18 cellular contexts compared by ENCODE assay signal in genomic region chr7:68314208-68314607, GRCh38.
DNase-seq lines count a peak whose midpoint lies in the region; ATAC-seq, FAIRE-seq and TF ChIP-seq lines count a peak whose summit lies in the region.
"Had no signal": no experiment of that assay in that cellular context is flagged by ENCODE, and none has a peak within 500 bp of the region (broad histone marks: within the 10 kb centered on the region; RNA-seq: fewer than 3 reads in every experiment).

No MANE protein-coding gene starts in this region.

- H3K9me3 ChIP-seq in A549 (no peaks in the 10 kb centered on the region), H1 (ENCODE audit: insufficient read depth in 2 of 2, low read depth in 1 of 2, low read length in 1 of 2) (peaks cover 3 to 8% of the 10 kb centered on the region in 2 experiments; a peak in 2 of 4 replicates), pancreas (no peaks in the 10 kb centered on the region)

- H3K4me1 ChIP-seq in A549 = peaks cover 18% of the 10 kb centered on the region; the same call in 2 of the 3 replicates
- H3K4me1 ChIP-seq in H1 (replicated peaks in 1 of 4; ENCODE audit: control insufficient read depth in 3 of 4, insufficient read depth in 4 of 4, low read length in 3 of 4) = no peaks in the 10 kb centered on the region
- H3K4me1 ChIP-seq in pancreas = no peaks in the 10 kb centered on the region

- H4K91ac ChIP-seq in H1 (replicated peaks; ENCODE audit: insufficient read length, low read length) = no peak overlapping the region

- H4K5ac ChIP-seq in H1 (ENCODE audit: insufficient read length, low read depth, low read length) = no peak overlapping the region

- H3K14ac ChIP-seq in H1 (ENCODE audit: insufficient read length) = no peak overlapping the region

- TF ChIP-seq RAD21 in A549 (conservative IDR thresholded peaks at IDR 0.05 in 1 of 2, IDR thresholded peaks at IDR 0.05 in 1 of 2) (no peak), H1 (IDR thresholded peaks at IDR 0.05 in 1 of 2, conservative IDR thresholded peaks at IDR 0.05 in 1 of 2; ENCODE audit: low read depth in 2 of 2, low read length in 2 of 2) (no peak)

- no peaks in the 10 kb centered on the region for H3K79me1 ChIP-seq in H1 (ENCODE audit: low read depth, low read length)

- H2BK15ac ChIP-seq in H1 (ENCODE audit: low read length) = no peak overlapping the region

- intact Hi-C loops in pancreas (cut with DNase I) = no loop called here

- DNase-seq in A549 (ENCODE audit: low read depth in 1 of 2, low spot score in 1 of 2) (no peak), COLO668 (lab: John Stamatoyannopoulos, UW; ENCODE audit: unreplicated experiment) (peak; percentile 48), NCI-H2196 (lab: John Stamatoyannopoulos, UW; ENCODE audit: unreplicated experiment) (peak; percentile 49), H1 (ENCODE audit: low read depth in 1 of 2, low spot score in 2 of 2) (no peak), pancreas (no peak), NCI-H2107 (lab: John Stamatoyannopoulos, UW) (no peak)
- no peak for DNase-seq in activated CD8-positive, alpha-beta memory T cell treated with anti-CD3 and anti-CD28 coated beads, Interleukin-2, amount 50 U/mL, for 48 hours
- DNase-seq in stimulated activated CD4-positive, alpha-beta T cell treated with anti-CD3 and anti-CD28 coated beads, Interleukin-2, amount 100 ng/mL, for 24 hours = no peak
- DNase-seq: Calu3; CD8-positive, alpha-beta memory T cell; DMS 273 treated with DMSO at 0.1 percent for 48 hours; DMS79 treated with DMSO at 0.1 percent for 48 hours; EL had no signal

- no peak for FAIRE-seq in A549 (lab: Jason Lieb, UNC)
- FAIRE-seq in H1 (lab: Jason Lieb, UNC) = no peak
- FAIRE-seq in pancreas (lab: Jason Lieb, UNC) = no peak
- FAIRE-seq: G401.6, GM12892, GM19239 had no signal

- H3K4me3 ChIP-seq in A549 = no peak overlapping the region
- no peak overlapping the region for H3K4me3 ChIP-seq in H1 (ENCODE audit: extremely low read depth in 1 of 4, insufficient read depth in 2 of 4, low read depth in 3 of 4, low read length in 4 of 4)
- no peak overlapping the region for H3K4me3 ChIP-seq in pancreas

- no peak for TF ChIP-seq CTCF in A549 (IDR thresholded peaks at IDR 0.05)
- no peak for TF ChIP-seq CTCF in H1 (IDR thresholded peaks at IDR 0.05; ENCODE audit: control extremely low read depth in 1 of 3, insufficient read depth in 1 of 3, low read depth in 1 of 3, low read length in 3 of 3)
- TF ChIP-seq CTCF in pancreas (IDR thresholded peaks at IDR 0.05) = no peak

- no peak overlapping the region for H3K18ac ChIP-seq in H1 (ENCODE audit: extremely low read depth, low read length)

- 39% methylated on average over 8 of the region's 8 CpGs for WGBS in A549 (ENCODE audit: missing lambda C conversion rate)
- 83% methylated on average over 8 of the region's 8 CpGs; no CpG with 5 or more reads in 1 of the 2 experiments for WGBS in H1 (ENCODE audit: extremely low coverage in 1 of 2, insufficient coverage in 1 of 2, insufficient read length in 1 of 2, insufficient replicate concordance in 2 of 2, low coverage in 1 of 2, low lambda C conversion rate in 2 of 2, missing lambda C conversion rate in 1 of 2), 2 experiments
- 38 to 53% methylated on average over 8 of the region's 8 CpGs for WGBS in pancreas, 2 donors

- no peak overlapping the region for H2BK20ac ChIP-seq in H1 (ENCODE audit: low read length)

- no peaks in the 10 kb centered on the region for H3K36me3 ChIP-seq in H1 (ENCODE audit: control insufficient read depth in 2 of 4, insufficient read depth in 4 of 4, low read length in 3 of 4)
- no peaks in the 10 kb centered on the region for H3K36me3 ChIP-seq in pancreas

- peak overlapping the region in 1 of 2 experiments; percentile 38; a peak in 3 of 6 replicates for H3K27ac ChIP-seq in A549
- H3K27ac ChIP-seq in H1 (ENCODE audit: low read depth, low read length) = no peak overlapping the region
- no peak overlapping the region for H3K27ac ChIP-seq in pancreas
- H3K27ac ChIP-seq: HL-60 had no signal

- no peak overlapping the region for H4K8ac ChIP-seq in H1 (ENCODE audit: extremely low read depth, insufficient read depth, low read length)

- no peaks in the 10 kb centered on the region for H3K79me2 ChIP-seq in H1 (ENCODE audit: control insufficient read depth in 1 of 2, insufficient read depth in 2 of 2, low read length in 2 of 2)

- H2AK5ac ChIP-seq in H1 (ENCODE audit: low read depth, low read length) = no peak overlapping the region

- H3K9ac ChIP-seq in H1 (replicated peaks in 1 of 4; ENCODE audit: extremely low read depth in 1 of 4, low read depth in 3 of 4, low read length in 3 of 4) = no peak overlapping the region

- no peak overlapping the region for H3K23ac ChIP-seq in H1 (ENCODE audit: insufficient read length)

- H2BK120ac ChIP-seq in H1 (replicated peaks; ENCODE audit: low read depth, low read length) = no peak overlapping the region

- CTCF ChIA-PET in A549 (lab: Yijun Ruan, JAX) = interaction anchor here (0.8 kb wide), 1 partner anchor 9 kb away, joined by 3 read pairs; no protein-coding TSS in a partner anchor
- CTCF ChIA-PET in H1 (lab: Charles Lee; ENCODE audit: partially characterized antibody) = interaction anchor here (0.6 kb wide), 1 partner anchor 20 kb away, joined by 5 read pairs; no protein-coding TSS in a partner anchor

- H3K4ac ChIP-seq in H1 (replicated peaks; ENCODE audit: insufficient read length, low read depth, low read length) = no peak overlapping the region

- H3K23me2 ChIP-seq in H1 (ENCODE audit: low read depth, low read length) = no peaks in the 10 kb centered on the region

- H3K27me3 ChIP-seq in H1 (replicated peaks in 1 of 4; ENCODE audit: control insufficient read depth in 3 of 4, extremely low read depth in 1 of 4, insufficient read depth in 3 of 4, low read length in 3 of 4) (no peaks in the 10 kb centered on the region), pancreas (no peaks in the 10 kb centered on the region)

- H3K56ac ChIP-seq in H1 (replicated peaks; ENCODE audit: insufficient read length, low read depth, low read length) = no peak overlapping the region

- POLR2A ChIA-PET in A549 (lab: Yijun Ruan, JAX) (no interaction called here), H1 (lab: Charles Lee; ENCODE audit: partially characterized antibody) (no interaction called here)

- no peak overlapping the region; the same call in 1 of the 2 replicates for H2BK12ac ChIP-seq in H1 (ENCODE audit: low read depth, low read length)

- TF ChIP-seq EP300 in A549 (IDR thresholded peaks at IDR 0.05) (no peak), H1 (IDR thresholded peaks at IDR 0.05; ENCODE audit: borderline replicate concordance in 1 of 2, low read depth in 2 of 2, low read length in 2 of 2) (no peak)

- H3K4me2 ChIP-seq in A549 (peak overlapping the region; percentile 38; the same call in 2 of the 3 replicates), H1 (ENCODE audit: insufficient read depth in 1 of 2, low read depth in 2 of 2, low read length in 2 of 2) (no peak overlapping the region)

- H2AFZ ChIP-seq in H1 (ENCODE audit: low read length) = no peak overlapping the region

- no peaks in the 10 kb centered on the region for H4K20me1 ChIP-seq in H1 (replicated peaks in 1 of 2; ENCODE audit: control insufficient read depth in 1 of 2, insufficient read depth in 2 of 2, low read length in 2 of 2)

- no peak overlapping the region for H2BK5ac ChIP-seq in H1 (ENCODE audit: low read depth, low read length)

- no peak for TF ChIP-seq POLR2A in A549 (IDR thresholded peaks at IDR 0.05; ENCODE audit: low read length)
- TF ChIP-seq POLR2A in H1 (IDR thresholded peaks at IDR 0.05; ENCODE audit: control extremely low read depth in 1 of 2, low read depth in 2 of 2, low read length in 2 of 2) = no peak

- ATAC-seq in A549 (no peak), pancreas (no peak)
- ATAC-seq: HCT116 had no signal

TF ChIP-seq in A549, 52 proteins besides CTCF, POLR2A, EP300 and RAD21:
- no peak for TF ChIP-seq ZC3H11A (IDR thresholded peaks at IDR 0.05)
- TF ChIP-seq FOXS1 (CRISPR knock-in tag; IDR thresholded peaks at IDR 0.05) = no peak
- TF ChIP-seq NFE2L2 (conservative IDR thresholded peaks at IDR 0.05; ENCODE audit: low read length) = no peak
- no peak for TF ChIP-seq ELK1 (IDR thresholded peaks at IDR 0.05; ENCODE audit: low read depth, low read length)
- TF ChIP-seq MAZ (IDR thresholded peaks at IDR 0.05; ENCODE audit: borderline replicate concordance, low read depth, low read length) = no peak
- no peak for TF ChIP-seq RCOR1 (IDR thresholded peaks at IDR 0.05; ENCODE audit: low read depth, low read length)

TF ChIP-seq in H1, 55 proteins besides CTCF, POLR2A, EP300 and RAD21:
- TF ChIP-seq E2F6 (IDR thresholded peaks at IDR 0.05) (peak; percentile 83), GABPA (IDR thresholded peaks at IDR 0.05; ENCODE audit: borderline replicate concordance, insufficient read depth, low read length) (no peak), POLR2AphosphoS5 (IDR thresholded peaks at IDR 0.05; ENCODE audit: low read depth, low read length) (no peak), MAX (IDR thresholded peaks at IDR 0.05) (peak; percentile 60), BACH1 (IDR thresholded peaks at IDR 0.05; ENCODE audit: low read length) (no peak)

Comparison
In these comparisons a context has a peak if more than half of its experiments do, and no peak if none do; other contexts are left out.
1. DNase-seq: peak in COLO668 (single experiment) and NCI-H2196 (single experiment); none in A549 (0 of 2), H1 (0 of 2), pancreas (0 of 6), activated CD8-positive, alpha-beta memory T cell treated with anti-CD3 and anti-CD28 coated beads, Interleukin-2, amount 50 U/mL, for 48 hours (single experiment), NCI-H2107 (single experiment) and stimulated activated CD4-positive, alpha-beta T cell treated with anti-CD3 and anti-CD28 coated beads, Interleukin-2, amount 100 ng/mL, for 24 hours (0 of 2).
2. Of the 18 proteins assayed by ChIP-seq in both H1 and A549: peak only in H1: E2F6 and MAX; only in A549: none; in both: none; in neither: 16.